Comparison of ENCODE assay signal across 8 cellular contexts in genomic region chr21:23853796-23854379, GRCh38.
DNase-seq lines count a peak whose midpoint lies in the region; ATAC-seq and TF ChIP-seq lines count a peak whose summit lies in the region.

No MANE protein-coding gene starts in this region.

- H3K27me3 ChIP-seq in A673 (replicated peaks; ENCODE audit: insufficient read depth, low read depth, low read length, poor library complexity) (no peaks in the 10 kb centered on the region), HL-60 (ENCODE audit: insufficient read depth, poor library complexity, severe bottlenecking) (no peaks in the 10 kb centered on the region), testis (no peaks in the 10 kb centered on the region)

- H3K27ac ChIP-seq in A673 (ENCODE audit: low read depth, low read length, poor library complexity, severe bottlenecking) (no peak overlapping the region), HL-60 (replicated peaks) (no peak overlapping the region), testis (no peak overlapping the region)

- ATAC-seq in sciatic nerve (no peak), HG03460 (IDR thresholded peaks at IDR 0.05; ENCODE audit: unreplicated experiment) (no peak)

- H3K36me3 ChIP-seq in A673 (ENCODE audit: insufficient read depth, low read length, poor library complexity, severe bottlenecking) (no peaks in the 10 kb centered on the region), testis (ENCODE audit: low read depth, missing control alignments) (no peaks in the 10 kb centered on the region)

- CTCF ChIA-PET in A673 (lab: Charles Lee), result no interaction called here

- 13 to 23% methylated on average over 1 of the region's 1 CpG for WGBS in testis, 2 donors

- POLR2A ChIA-PET in A673 (lab: Charles Lee; ENCODE audit: low non-redundant PET), result no interaction called here

- TF ChIP-seq POLR2A in testis (IDR thresholded peaks at IDR 0.05), result no peak

- TF ChIP-seq CTCF in A673 (conservative IDR thresholded peaks at IDR 0.05; ENCODE audit: low read depth, low read length) (peak; percentile 49), GM12874 (IDR thresholded peaks at IDR 0.05; ENCODE audit: insufficient read depth, low read depth, low read length) (peak; percentile 10; the same call in 1 of the 2 replicates), HL-60 (IDR thresholded peaks at IDR 0.05; ENCODE audit: insufficient read depth, low read length) (peak; percentile 28), testis (IDR thresholded peaks at IDR 0.05) (peak in 2 of 3 experiments; percentile 43 to 52)

- BruUV-seq in A673 (replicated peaks; lab: Mats Ljungman, UMichigan), result no TSS peak

- H3K4me1 ChIP-seq in A673 (ENCODE audit: insufficient read depth, low read length, poor library complexity, severe bottlenecking) (no peaks in the 10 kb centered on the region), testis (no peaks in the 10 kb centered on the region)

- no peak overlapping the region for H3K4me3 ChIP-seq in A673 (ENCODE audit: low read depth, low read length, poor library complexity, severe bottlenecking)
- no peak overlapping the region for H3K4me3 ChIP-seq in HL-60 (replicated peaks; ENCODE audit: insufficient read depth, low read length)
- no peak overlapping the region for H3K4me3 ChIP-seq in testis

- in situ Hi-C loops in SK-MEL-5 (cut with HindIII; ENCODE audit: low pct_unique_long_range_greater_than_20kb, low sequenced_read_pairs), result no loop called here

- intact Hi-C loops in A673 (cut with micrococcal nuclease; ENCODE audit: unreplicated experiment) (loop anchor here (10.0 kb wide), 1 partner anchor 1531 kb away; no protein-coding TSS in a partner anchor), testis (cut with DNase I; ENCODE audit: low total_unique reads) (no loop called here), sciatic nerve (cut with DNase I) (no loop called here)

- DNase-seq in A673 (ENCODE audit: low spot score) (peak; percentile 2), HL-60 (ENCODE audit: low read depth in 1 of 2, low spot score in 1 of 2) (no peak), SK-MEL-5 (ENCODE audit: low read depth, low spot score) (peak; percentile 45), fibroblast of the conjunctiva (ENCODE audit: low read depth) (peak; percentile 10), testis (peak; percentile 20), sciatic nerve (ENCODE audit: low spot score) (no peak)

- peaks cover 6% of the 10 kb centered on the region for H3K9me3 ChIP-seq in A673 (ENCODE audit: low read depth, low read length, poor library complexity, severe bottlenecking)
- no peaks in the 10 kb centered on the region for H3K9me3 ChIP-seq in testis

Comparison
In these comparisons a context has a peak if more than half of its experiments do, and no peak if none do; other contexts are left out.
1. DNase-seq: peak in A673 (single experiment), SK-MEL-5 (single experiment), fibroblast of the conjunctiva (single experiment) and testis (single experiment); none in HL-60 (0 of 2) and sciatic nerve (single experiment).
2. Peak in every context shown above with its lines, with median percentiles within 50 percentile points of each other: CTCF ChIP-seq.